15 cellular contexts compared by ENCODE assay signal in genomic region chr21:38951095-38951745, GRCh38.
A peak's percentile ranks its signal among the peaks of the same experiment; 100 is the strongest.
DNase-seq lines count a peak whose midpoint lies in the region; FAIRE-seq and TF ChIP-seq lines count a peak whose summit lies in the region.
"Had no signal": no experiment of that assay in that cellular context is flagged by ENCODE, and none has a peak within 500 bp of the region (broad histone marks: within the 10 kb centered on the region; RNA-seq: fewer than 3 reads in every experiment).

No MANE protein-coding gene starts in this region.

- POLR2A ChIA-PET in HEK293 (lab: Yijun Ruan, JAX) = no interaction called here

- H4K8ac ChIP-seq in mesenchymal stem cell (ENCODE audit: low read length) = peak overlapping the region; percentile 45

- H2BK15ac ChIP-seq in mesenchymal stem cell (ENCODE audit: low read depth, poor library complexity, severe bottlenecking) = no peak overlapping the region

- CTCF ChIA-PET in HEK293 (lab: Yijun Ruan, JAX) = interaction anchor here (0.6 kb wide), 1 partner anchor 181 kb away, joined by 3 read pairs; no protein-coding TSS in a partner anchor

- H3K23ac ChIP-seq in mesenchymal stem cell (ENCODE audit: low read length in 2 of 2) = peak overlapping the region in 1 of 2 experiments; percentile 50

- H3K4me3 ChIP-seq in HEK293 (ENCODE audit: low read depth, low read length) = no peak overlapping the region
- no peak overlapping the region for H3K4me3 ChIP-seq in mesenchymal stem cell (ENCODE audit: insufficient read depth in 1 of 2, low read depth in 1 of 2, low read length in 2 of 2)
- no peak overlapping the region for H3K4me3 ChIP-seq in small intestine (ENCODE audit: low read depth in 1 of 2, low read length in 2 of 2)

- no peaks in the 10 kb centered on the region for H3K9me3 ChIP-seq in HEK293 (ENCODE audit: control insufficient read depth, insufficient read depth, low read depth, low read length)
- no peaks in the 10 kb centered on the region for H3K9me3 ChIP-seq in mesenchymal stem cell (ENCODE audit: control insufficient read depth, low read length)
- H3K9me3 ChIP-seq in small intestine (ENCODE audit: control insufficient read depth, low read depth) = no peaks in the 10 kb centered on the region

- H3K14ac ChIP-seq in mesenchymal stem cell (ENCODE audit: low read length in 2 of 2) = no peak overlapping the region

- 78% methylated on average over 1 of the region's 1 CpG for WGBS in mesenchymal stem cell
- WGBS in small intestine, 3 donors = 7 to 56% (median 20%) methylated on average over 1 of the region's 1 CpG

- no peaks in the 10 kb centered on the region for H3K36me3 ChIP-seq in HEK293 (ENCODE audit: control insufficient read depth in 2 of 2, insufficient read depth in 1 of 2, low read length in 2 of 2)
- H3K36me3 ChIP-seq in mesenchymal stem cell (ENCODE audit: control insufficient read depth in 1 of 2, insufficient read depth in 2 of 2, low read depth in 1 of 2, low read length in 2 of 2) = no peaks in the 10 kb centered on the region
- no peaks in the 10 kb centered on the region for H3K36me3 ChIP-seq in small intestine (ENCODE audit: control insufficient read depth in 2 of 2, insufficient read depth in 2 of 2, low read length in 2 of 2)

- H2BK5ac ChIP-seq in mesenchymal stem cell (ENCODE audit: low read depth, low read length, poor library complexity, severe bottlenecking) = no peak overlapping the region

- peak overlapping the region; percentile 51 for H2AK5ac ChIP-seq in mesenchymal stem cell (ENCODE audit: low read length, severe bottlenecking)

- H3K9ac ChIP-seq in mesenchymal stem cell (ENCODE audit: low read length) = no peak overlapping the region

- H3K4me1 ChIP-seq in HEK293 (ENCODE audit: control insufficient read depth, insufficient read depth, low read length) = no peaks in the 10 kb centered on the region
- H3K4me1 ChIP-seq in mesenchymal stem cell (ENCODE audit: control insufficient read depth, insufficient read depth, low read depth, low read length) = peaks cover 21% of the 10 kb centered on the region
- H3K4me1 ChIP-seq in small intestine (ENCODE audit: control insufficient read depth in 2 of 2, insufficient read depth in 1 of 2, low read depth in 1 of 2, low read length in 1 of 2) = peaks cover 8 to 9% of the 10 kb centered on the region in 2 donors

- DNase-seq in mesenchymal stem cell (no peak), small intestine (peak; percentile 36), NCI-H1105 treated with DMSO at 0.1 percent for 48 hours (lab: John Stamatoyannopoulos, UW) (no peak), hippocampal formation (lab: John Stamatoyannopoulos, UW) (no peak)
- DNase-seq in stimulated activated CD4-positive, alpha-beta T cell treated with anti-CD3 and anti-CD28 coated beads, Interleukin-2, amount 100 ng/mL, for 48 hours = no peak
- DNase-seq: CD4-positive, alpha-beta memory T cell; Kasumi-1; NCI-H187; NCI-H524 treated with DMSO at 0.1 percent for 48 hours; SHP77 had no signal

- no peak overlapping the region for H2AFZ ChIP-seq in mesenchymal stem cell (ENCODE audit: low read depth, low read length)

- H3K4me2 ChIP-seq in mesenchymal stem cell (ENCODE audit: low read length, poor library complexity, severe bottlenecking) = no peak overlapping the region

- H3K27ac ChIP-seq in HEK293 (ENCODE audit: extremely low read depth, low read depth, low read length) (no peak overlapping the region), VCaP (peak overlapping the region; percentile 70), mesenchymal stem cell (ENCODE audit: low read length, poor library complexity, severe bottlenecking) (peak overlapping the region; percentile 12), small intestine (ENCODE audit: low read depth in 1 of 2, low read length in 1 of 2) (peak overlapping the region; percentile 33 to 50)

- H3K79me1 ChIP-seq in mesenchymal stem cell (replicated peaks; ENCODE audit: low read length, poor library complexity, severe bottlenecking) = no peaks in the 10 kb centered on the region

- peak overlapping the region; percentile 43 for H4K91ac ChIP-seq in mesenchymal stem cell (ENCODE audit: low read length)

- peak overlapping the region; percentile 21 for H2BK120ac ChIP-seq in mesenchymal stem cell (ENCODE audit: low read depth, low read length)

- peak overlapping the region in 1 of 2 experiments; percentile 42 for H3K4ac ChIP-seq in mesenchymal stem cell (ENCODE audit: low read depth in 1 of 2, low read length in 2 of 2)

- TF ChIP-seq CTCF in HEK293 (tag by site-specific recombination; IDR thresholded peaks at IDR 0.05) (no peak), VCaP (conservative IDR thresholded peaks at IDR 0.05) (no peak)

- H3K18ac ChIP-seq in mesenchymal stem cell (ENCODE audit: low read depth in 1 of 2, low read length in 2 of 2) = no peak overlapping the region

- H2BK12ac ChIP-seq in mesenchymal stem cell (ENCODE audit: low read length in 2 of 2) = peak overlapping the region; percentile 6 to 88

- H3K27me3 ChIP-seq in mesenchymal stem cell (ENCODE audit: control insufficient read depth in 1 of 2, insufficient read depth in 1 of 2, low read length in 2 of 2) (peaks cover 0 to 7% of the 10 kb centered on the region in 2 experiments), small intestine (ENCODE audit: control insufficient read depth in 2 of 2, insufficient read depth in 2 of 2, low read length in 2 of 2) (no peaks in the 10 kb centered on the region)

- FAIRE-seq in small intestine (lab: Jason Lieb, UNC) = no peak
- FAIRE-seq: D721Med, GM12892, H54 had no signal

TF ChIP-seq in HEK293, 187 proteins besides CTCF, POLR2A, EP300 and RAD21:
- TF ChIP-seq ZFP3 (tag by site-specific recombination; IDR thresholded peaks at IDR 0.05; ENCODE audit: low read depth) (peak; percentile 86), ELK4 (IDR thresholded peaks at IDR 0.05; ENCODE audit: borderline replicate concordance, low read depth, low read length) (no peak), ZSCAN16 (tag by site-specific recombination; IDR thresholded peaks at IDR 0.05) (no peak), TRIM28 (IDR thresholded peaks at IDR 0.05; ENCODE audit: borderline replicate concordance, low read length) (0 out of 2 replicates have a peak, but pooled peaks have one; percentile 15), ZNF133 (tag by site-specific recombination; IDR thresholded peaks at IDR 0.05) (no peak)
TF ChIP-seq in HEK293: peak in this region for 2.
